ENCODE assay signal across 12 cellular contexts in genomic region chr3:33578325-33579180, GRCh38.
DNase-seq lines count a peak whose midpoint lies in the region; ATAC-seq and TF ChIP-seq lines count a peak whose summit lies in the region.
"Had no signal": no experiment of that assay in that cellular context is flagged by ENCODE, and none has a peak within 500 bp of the region (broad histone marks: within the 10 kb centered on the region; RNA-seq: fewer than 3 reads in every experiment).

No MANE protein-coding gene starts in this region.

- TF ChIP-seq CTCF in endothelial cell (IDR thresholded peaks at IDR 0.05; ENCODE audit: unreplicated experiment) (no peak), lower leg skin (IDR thresholded peaks at IDR 0.05) (no peak)

- ATAC-seq in GM21381 (IDR thresholded peaks at IDR 0.05; ENCODE audit: unreplicated experiment) = no peak
- ATAC-seq: T-helper 17 cell had no signal

- intact Hi-C loops in lower leg skin (cut with DNase I; ENCODE audit: low total_unique reads) = no loop called here

- DNase-seq in GM04503 (ENCODE audit: low read depth) (peak; percentile 11), RKO (ENCODE audit: low spot score) (peak; percentile 12), endothelial cell (ENCODE audit: low spot score) (no peak), myocyte (ENCODE audit: low read depth) (peak; percentile 6), NCI-H82 treated with DMSO at 0.1 percent for 48 hours (lab: John Stamatoyannopoulos, UW; ENCODE audit: unreplicated experiment) (no peak), medulla oblongata (ENCODE audit: extremely low spot score) (no peak), lower leg skin (ENCODE audit: low spot score in 2 of 2) (no peak)
- DNase-seq: activated CD8-positive, alpha-beta memory T cell treated with anti-CD3 and anti-CD28 coated beads for 24 hours; NCI-H774; spleen; T-helper 17 cell had no signal

- no peaks in the 10 kb centered on the region for H3K27me3 Mint-ChIP-seq in endothelial cell (ENCODE audit: unreplicated experiment)
- H3K27me3 Mint-ChIP-seq: T-helper 17 cell had no signal

- H3K4me1 Mint-ChIP-seq in endothelial cell (ENCODE audit: unreplicated experiment) = peaks cover 18% of the 10 kb centered on the region
- H3K4me1 Mint-ChIP-seq: T-helper 17 cell had no signal

- peak overlapping the region; percentile 97 for H3K27ac Mint-ChIP-seq in endothelial cell (ENCODE audit: unreplicated experiment)
- H3K27ac Mint-ChIP-seq: T-helper 17 cell had no signal

- WGBS in lower leg skin, 2 donors = 60 to 66% methylated on average over 2 of the region's 2 CpGs

- H3K4me3 Mint-ChIP-seq in endothelial cell (ENCODE audit: unreplicated experiment) = no peak overlapping the region
- H3K4me3 Mint-ChIP-seq: T-helper 17 cell had no signal

- no peaks in the 10 kb centered on the region for H3K36me3 Mint-ChIP-seq in endothelial cell (ENCODE audit: low read depth, unreplicated experiment)

- H3K4me3 ChIP-seq in lower leg skin (ENCODE audit: low read depth, poor library complexity, severe bottlenecking) = no peak overlapping the region
- H3K4me3 ChIP-seq: spleen had no signal

- TF ChIP-seq POLR2A in lower leg skin (IDR thresholded peaks at IDR 0.05) = no peak

- H3K9me3 Mint-ChIP-seq in endothelial cell (ENCODE audit: unreplicated experiment) = no peaks in the 10 kb centered on the region

Comparison
In these comparisons a context has a peak if more than half of its experiments do, and no peak if none do; other contexts are left out.
1. DNase-seq: peak in GM04503 (single experiment), RKO (single experiment) and myocyte (single experiment); none in endothelial cell (single experiment), NCI-H82 treated with DMSO at 0.1 percent for 48 hours (single experiment), medulla oblongata (single experiment) and lower leg skin (0 of 2).